In genomic region chr2:105649534-105649933, GRCh38 we compare ENCODE assay signal across 9 cellular contexts.
"Had no signal": no experiment of that assay in that cellular context is flagged by ENCODE, and none has a peak within 500 bp of the region (broad histone marks: within the 10 kb centered on the region; RNA-seq: fewer than 3 reads in every experiment).

No MANE protein-coding gene starts in this region.

- H3K9me3 ChIP-seq: HAP-1 had no signal

- H3K36me3 ChIP-seq: HAP-1 had no signal

- ATAC-seq: HCT116, HepG2 had no signal

- H3K9ac ChIP-seq: GM23248 had no signal

- DNase-seq: GM23248, GOT3, H7, HFFc6 had no signal

- FAIRE-seq: HepG2 had no signal

- H3K27ac Mint-ChIP-seq: HFFc6, IgD-negative memory B cell had no signal

- H3K27ac ChIP-seq: GM23248, HL-60 had no signal

- H3K4me1 ChIP-seq: HAP-1 had no signal

- H2AFZ ChIP-seq: GM23248 had no signal

- H3K4me3 ChIP-seq: GM23248, HAP-1 had no signal

- H3K4me3 Mint-ChIP-seq: HFFc6, IgD-negative memory B cell had no signal

- H3K9me3 Mint-ChIP-seq: HFFc6 had no signal
